In genomic region chr20:32288225-32288849, GRCh38 we compare ENCODE assay signal across 1 cellular context.
TF ChIP-seq lines count a peak whose summit lies in the region.

No MANE protein-coding gene starts in this region.

TF ChIP-seq in HepG2, 621 proteins besides CTCF, POLR2A, EP300 and RAD21 (continued from another document and continues in another):
- TF ChIP-seq ZNF510 (CRISPR knock-in tag; IDR thresholded peaks at IDR 0.05; ENCODE audit: low read depth) = no peak
- TF ChIP-seq GTF2F1 (IDR thresholded peaks at IDR 0.05; ENCODE audit: low read length) = no peak
- no peak for TF ChIP-seq RFX1 (IDR thresholded peaks at IDR 0.05)
- TF ChIP-seq ZNF44 (CRISPR knock-in tag; IDR thresholded peaks at IDR 0.05) = no peak
- no peak for TF ChIP-seq TOE1 (CRISPR knock-in tag; IDR thresholded peaks at IDR 0.05)
- TF ChIP-seq NFE2L1 (CRISPR knock-in tag; IDR thresholded peaks at IDR 0.05; ENCODE audit: borderline replicate concordance) = no peak
- no peak for TF ChIP-seq SSRP1 (CRISPR knock-in tag; IDR thresholded peaks at IDR 0.05)
- no peak for TF ChIP-seq PRMT3 (CRISPR knock-in tag; IDR thresholded peaks at IDR 0.05; ENCODE audit: borderline replicate concordance, low read depth)
- TF ChIP-seq ZNF644 (CRISPR knock-in tag; IDR thresholded peaks at IDR 0.05; ENCODE audit: low read depth) = peak; percentile 83; the same call in 1 of the 2 replicates
- no peak for TF ChIP-seq NFATC3 (CRISPR knock-in tag; IDR thresholded peaks at IDR 0.05)
- no peak for TF ChIP-seq CAMTA2 (CRISPR knock-in tag; IDR thresholded peaks at IDR 0.05; ENCODE audit: borderline replicate concordance)
- TF ChIP-seq ZFX (CRISPR knock-in tag; IDR thresholded peaks at IDR 0.05; ENCODE audit: low read depth) = no peak
- no peak for TF ChIP-seq TFAP4 (IDR thresholded peaks at IDR 0.05; ENCODE audit: borderline replicate concordance, low read depth)
- 0 out of 2 replicates have a peak, but pooled peaks have one; percentile 67 for TF ChIP-seq ZSCAN12 (CRISPR knock-in tag; IDR thresholded peaks at IDR 0.05)
- TF ChIP-seq MLXIP (CRISPR knock-in tag; IDR thresholded peaks at IDR 0.05; ENCODE audit: borderline replicate concordance) = no peak
- TF ChIP-seq CHCHD3 (CRISPR knock-in tag; IDR thresholded peaks at IDR 0.05) = no peak
- no peak for TF ChIP-seq ZNF530 (CRISPR knock-in tag; IDR thresholded peaks at IDR 0.05; ENCODE audit: low read depth)
- no peak for TF ChIP-seq NONO (IDR thresholded peaks at IDR 0.05)
- TF ChIP-seq NONO (CRISPR knock-in tag; conservative IDR thresholded peaks at IDR 0.05) = no peak
- no peak for TF ChIP-seq ZFP1 (CRISPR knock-in tag; IDR thresholded peaks at IDR 0.05)
- TF ChIP-seq ESRRA (CRISPR knock-in tag; IDR thresholded peaks at IDR 0.05; ENCODE audit: low read depth) = no peak
- no peak for TF ChIP-seq EHMT2 (IDR thresholded peaks at IDR 0.05; ENCODE audit: borderline replicate concordance, low read depth, low read length)
- peak; percentile 41; the same call in 1 of the 2 replicates for TF ChIP-seq HNF4G (IDR thresholded peaks at IDR 0.05; ENCODE audit: borderline replicate concordance, low read depth, low read length)
- TF ChIP-seq HNF4G (CRISPR knock-in tag; IDR thresholded peaks at IDR 0.05; ENCODE audit: borderline replicate concordance, low read depth) = no peak
- TF ChIP-seq STAT5B (CRISPR knock-in tag; IDR thresholded peaks at IDR 0.05) = no peak
- no peak for TF ChIP-seq MATR3 (CRISPR knock-in tag; IDR thresholded peaks at IDR 0.05)
- TF ChIP-seq ZFY (CRISPR knock-in tag; IDR thresholded peaks at IDR 0.05) = peak; percentile 45; the same call in 1 of the 2 replicates
- TF ChIP-seq, protein P1, sequence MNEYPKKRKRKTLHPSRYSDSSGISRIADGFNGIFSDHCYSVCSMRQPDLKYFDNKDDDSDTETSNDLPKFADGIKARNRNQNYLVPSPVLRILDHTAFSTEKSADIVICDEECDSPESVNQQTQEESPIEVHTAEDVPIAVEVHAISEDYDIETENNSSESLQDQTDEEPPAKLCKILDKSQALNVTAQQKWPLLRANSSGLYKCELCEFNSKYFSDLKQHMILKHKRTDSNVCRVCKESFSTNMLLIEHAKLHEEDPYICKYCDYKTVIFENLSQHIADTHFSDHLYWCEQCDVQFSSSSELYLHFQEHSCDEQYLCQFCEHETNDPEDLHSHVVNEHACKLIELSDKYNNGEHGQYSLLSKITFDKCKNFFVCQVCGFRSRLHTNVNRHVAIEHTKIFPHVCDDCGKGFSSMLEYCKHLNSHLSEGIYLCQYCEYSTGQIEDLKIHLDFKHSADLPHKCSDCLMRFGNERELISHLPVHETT (CRISPR knock-in tag; conservative IDR thresholded peaks at IDR 0.05) = no peak
- TF ChIP-seq NBN (conservative IDR thresholded peaks at IDR 0.05) = no peak
- TF ChIP-seq ZBTB34 (CRISPR knock-in tag; IDR thresholded peaks at IDR 0.05) = no peak
- TF ChIP-seq ZNF296 (CRISPR knock-in tag; conservative IDR thresholded peaks at IDR 0.05) = no peak
- TF ChIP-seq HNRNPLL (IDR thresholded peaks at IDR 0.05; ENCODE audit: low read depth, low read length, poor library complexity, severe bottlenecking) = no peak
- no peak for TF ChIP-seq NR3C1 (CRISPR knock-in tag; IDR thresholded peaks at IDR 0.05)
- TF ChIP-seq RFX3 (CRISPR knock-in tag; IDR thresholded peaks at IDR 0.05) = no peak
- no peak for TF ChIP-seq ZNF782 (CRISPR knock-in tag; IDR thresholded peaks at IDR 0.05; ENCODE audit: borderline replicate concordance)
- TF ChIP-seq, protein P2, sequence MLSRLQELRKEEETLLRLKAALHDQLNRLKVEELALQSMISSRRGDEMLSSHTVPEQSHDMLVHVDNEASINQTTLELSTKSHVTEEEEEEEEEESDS (CRISPR knock-in tag; IDR thresholded peaks at IDR 0.05; ENCODE audit: borderline replicate concordance) = no peak
- peak; percentile 79 for TF ChIP-seq AHDC1 (CRISPR knock-in tag; IDR thresholded peaks at IDR 0.05; ENCODE audit: borderline replicate concordance)
- TF ChIP-seq, protein P3, sequence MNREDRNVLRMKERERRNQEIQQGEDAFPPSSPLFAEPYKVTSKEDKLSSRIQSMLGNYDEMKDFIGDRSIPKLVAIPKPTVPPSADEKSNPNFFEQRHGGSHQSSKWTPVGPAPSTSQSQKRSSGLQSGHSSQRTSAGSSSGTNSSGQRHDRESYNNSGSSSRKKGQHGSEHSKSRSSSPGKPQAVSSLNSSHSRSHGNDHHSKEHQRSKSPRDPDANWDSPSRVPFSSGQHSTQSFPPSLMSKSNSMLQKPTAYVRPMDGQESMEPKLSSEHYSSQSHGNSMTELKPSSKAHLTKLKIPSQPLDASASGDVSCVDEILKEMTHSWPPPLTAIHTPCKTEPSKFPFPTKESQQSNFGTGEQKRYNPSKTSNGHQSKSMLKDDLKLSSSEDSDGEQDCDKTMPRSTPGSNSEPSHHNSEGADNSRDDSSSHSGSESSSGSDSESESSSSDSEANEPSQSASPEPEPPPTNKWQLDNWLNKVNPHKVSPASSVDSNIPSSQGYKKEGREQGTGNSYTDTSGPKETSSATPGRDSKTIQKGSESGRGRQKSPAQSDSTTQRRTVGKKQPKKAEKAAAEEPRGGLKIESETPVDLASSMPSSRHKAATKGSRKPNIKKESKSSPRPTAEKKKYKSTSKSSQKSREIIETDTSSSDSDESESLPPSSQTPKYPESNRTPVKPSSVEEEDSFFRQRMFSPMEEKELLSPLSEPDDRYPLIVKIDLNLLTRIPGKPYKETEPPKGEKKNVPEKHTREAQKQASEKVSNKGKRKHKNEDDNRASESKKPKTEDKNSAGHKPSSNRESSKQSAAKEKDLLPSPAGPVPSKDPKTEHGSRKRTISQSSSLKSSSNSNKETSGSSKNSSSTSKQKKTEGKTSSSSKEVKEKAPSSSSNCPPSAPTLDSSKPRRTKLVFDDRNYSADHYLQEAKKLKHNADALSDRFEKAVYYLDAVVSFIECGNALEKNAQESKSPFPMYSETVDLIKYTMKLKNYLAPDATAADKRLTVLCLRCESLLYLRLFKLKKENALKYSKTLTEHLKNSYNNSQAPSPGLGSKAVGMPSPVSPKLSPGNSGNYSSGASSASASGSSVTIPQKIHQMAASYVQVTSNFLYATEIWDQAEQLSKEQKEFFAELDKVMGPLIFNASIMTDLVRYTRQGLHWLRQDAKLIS (CRISPR knock-in tag; IDR thresholded peaks at IDR 0.05) = no peak
- TF ChIP-seq, protein P4, sequence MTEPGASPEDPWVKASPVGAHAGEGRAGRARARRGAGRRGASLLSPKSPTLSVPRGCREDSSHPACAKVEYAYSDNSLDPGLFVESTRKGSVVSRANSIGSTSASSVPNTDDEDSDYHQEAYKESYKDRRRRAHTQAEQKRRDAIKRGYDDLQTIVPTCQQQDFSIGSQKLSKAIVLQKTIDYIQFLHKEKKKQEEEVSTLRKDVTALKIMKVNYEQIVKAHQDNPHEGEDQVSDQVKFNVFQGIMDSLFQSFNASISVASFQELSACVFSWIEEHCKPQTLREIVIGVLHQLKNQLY (CRISPR knock-in tag; IDR thresholded peaks at IDR 0.05) = no peak
- TF ChIP-seq ZNF652 (CRISPR knock-in tag; IDR thresholded peaks at IDR 0.05; ENCODE audit: borderline replicate concordance, low read depth) = no peak; the same call in 1 of the 2 replicates
- peak; percentile 59 for TF ChIP-seq TFE3 (CRISPR knock-in tag; IDR thresholded peaks at IDR 0.05)
- no peak for TF ChIP-seq SMARCC2 (IDR thresholded peaks at IDR 0.05)
- no peak for TF ChIP-seq SCMH1 (CRISPR knock-in tag; IDR thresholded peaks at IDR 0.05; ENCODE audit: borderline replicate concordance)
